Comparison of ENCODE assay signal across 8 cellular contexts in genomic region chr10:76632158-76633051, GRCh38.
A peak's percentile ranks its signal among the peaks of the same experiment; 100 is the strongest.
DNase-seq lines count a peak whose midpoint lies in the region; ATAC-seq lines count a peak whose summit lies in the region.

No MANE protein-coding gene starts in this region.

- H3K36me3 ChIP-seq in HUES64 (ENCODE audit: insufficient read depth, low read length), result no peaks in the 10 kb centered on the region

- in situ Hi-C loops in SK-MEL-5 (cut with HindIII; ENCODE audit: low pct_unique_long_range_greater_than_20kb, low sequenced_read_pairs), result no loop called here

- peaks cover 7% of the 10 kb centered on the region; the same call in 1 of the 2 replicates for H3K4me1 ChIP-seq in HUES64 (ENCODE audit: insufficient read depth, low read length)

- no peak for ATAC-seq in HG03571 (IDR thresholded peaks at IDR 0.05; ENCODE audit: unreplicated experiment)

- peak overlapping the region; percentile 47 for H3K4me3 ChIP-seq in HUES64 (ENCODE audit: low read length)
- peak overlapping the region; percentile 11; the same call in 1 of the 2 replicates for H3K4me3 ChIP-seq in iPS-18c (ENCODE audit: insufficient read depth, low read depth, low read length)

- H3K9me3 ChIP-seq in HUES64 (ENCODE audit: insufficient read depth, low read depth, low read length), result no peaks in the 10 kb centered on the region
- H3K9me3 ChIP-seq in iPS-18c (ENCODE audit: control insufficient read depth, insufficient read depth, low read length), result no peaks in the 10 kb centered on the region

- no peak overlapping the region; the same call in 1 of the 2 replicates for H3K9ac ChIP-seq in HUES64 (ENCODE audit: low read depth, low read length)

- H3K27ac ChIP-seq in HUES64 (ENCODE audit: low read depth, low read length), result no peak overlapping the region

- no peaks in the 10 kb centered on the region for H3K27me3 ChIP-seq in HUES64 (ENCODE audit: insufficient read depth, low read length)

- WGBS in HUES64, result 27% methylated on average over 16 of the region's 16 CpGs

- DNase-seq in COR-L47 (lab: John Stamatoyannopoulos, UW) (peak; percentile 40), SK-MEL-5 (ENCODE audit: low read depth, low spot score) (peak; percentile 44), NCI-H2196 treated with DMSO at 0.1 percent for 48 hours (lab: John Stamatoyannopoulos, UW; ENCODE audit: unreplicated experiment) (no peak), NCI-H446 (lab: John Stamatoyannopoulos, UW) (no peak)
- DNase-seq in stimulated activated CD8-positive, alpha-beta memory T cell treated with anti-CD3 and anti-CD28 coated beads, Interleukin-4, amount 100 ng/mL, for 48 hours, result no peak

Comparison
In these comparisons a context has a peak if more than half of its experiments do, and no peak if none do; other contexts are left out.
1. DNase-seq: peak in COR-L47 (single experiment) and SK-MEL-5 (single experiment); none in NCI-H2196 treated with DMSO at 0.1 percent for 48 hours (single experiment), NCI-H446 (0 of 2) and stimulated activated CD8-positive, alpha-beta memory T cell treated with anti-CD3 and anti-CD28 coated beads, Interleukin-4, amount 100 ng/mL, for 48 hours (single experiment).